In genomic region chr9:133348763-133349573, GRCh38 we compare ENCODE assay signal across 8 cellular contexts. TPM values are rescaled to one million over a fixed set of nuclear protein-coding genes. Genes with fewer than 3 reads are reported as not detected.
DNase-seq lines count a peak whose midpoint lies in the region; ATAC-seq and TF ChIP-seq lines count a peak whose summit lies in the region.

No MANE protein-coding gene starts in this region.

- H3K9me3 Mint-ChIP-seq in HFFc6: peaks cover 8% of the 10 kb centered on the region; the same call in 1 of the 2 replicates
- no peaks in the 10 kb centered on the region for H3K9me3 Mint-ChIP-seq in activated T-helper 1 cell treated with anti-CD3 and anti-CD28 coated beads, Interleukin-12 subunit alpha, Interleukin-12 subunit beta, Interleukin-2, Interleukin-4 antibody, amounts not matched to agents 30 ng/mL and 10 ng/mL and 1 ng/mL, durations not matched to agents 14 hours and 24 hours and 36 hours
- H3K9me3 Mint-ChIP-seq in stimulated activated memory B cell treated with anti-CD40 and anti-IgM and Interleukin-4, amounts not matched to agents 10 μg/mL and 1 μg/mL and 100 μg/mL, for 72 hours: no peaks in the 10 kb centered on the region

- H3K4me3 ChIP-seq in iPS-15b (ENCODE audit: low read depth, low read length): peak overlapping the region; percentile 99

- DNase-seq in HFFc6: no peak
- no peak for DNase-seq in activated T-helper 1 cell treated with anti-CD3 and anti-CD28 coated beads, Interleukin-12 subunit alpha, Interleukin-12 subunit beta, Interleukin-2, Interleukin-4 antibody, amounts not matched to agents 30 ng/mL and 10 ng/mL and 1 ng/mL, durations not matched to agents 14 hours and 24 hours and 36 hours (ENCODE audit: low spot score)
- no peak for DNase-seq in effector CD4-positive, alpha-beta T cell
- DNase-seq in activated effector memory CD4-positive, alpha-beta T cell treated with anti-CD3 and anti-CD28 coated beads, Interleukin-2, amount 50 U/mL, for 16 hours: no peak

- intact Hi-C loops in activated T-helper 1 cell treated with anti-CD3 and anti-CD28 coated beads, Interleukin-12 subunit alpha, Interleukin-12 subunit beta, Interleukin-2, Interleukin-4 antibody, amounts not matched to agents 30 ng/mL and 10 ng/mL and 1 ng/mL, durations not matched to agents 14 hours and 24 hours and 36 hours (cut with micrococcal nuclease): loop anchor here (1.0 to 10.0 kb wide), 8 partner anchors 7 to 994 kb away; partner anchors contain the start of genes RNU6ATAC, SETX, STKLD1 and SURF1

- TF ChIP-seq CTCF in HFFc6 (IDR thresholded peaks at IDR 0.05): no peak

- H3K4me1 Mint-ChIP-seq in HFFc6 (ENCODE audit: low read depth): peaks cover 28% of the 10 kb centered on the region
- peaks cover 36% of the 10 kb centered on the region for H3K4me1 Mint-ChIP-seq in activated T-helper 1 cell treated with anti-CD3 and anti-CD28 coated beads, Interleukin-12 subunit alpha, Interleukin-12 subunit beta, Interleukin-2, Interleukin-4 antibody, amounts not matched to agents 30 ng/mL and 10 ng/mL and 1 ng/mL, durations not matched to agents 14 hours and 24 hours and 36 hours (ENCODE audit: low read depth)
- H3K4me1 Mint-ChIP-seq in stimulated activated memory B cell treated with anti-CD40 and anti-IgM and Interleukin-4, amounts not matched to agents 10 μg/mL and 1 μg/mL and 100 μg/mL, for 72 hours: peaks cover 56% of the 10 kb centered on the region

- ATAC-seq in stimulated activated memory B cell treated with anti-CD40 and anti-IgM and Interleukin-4, amounts not matched to agents 10 μg/mL and 1 μg/mL and 100 μg/mL, for 72 hours: no peak
- no peak for ATAC-seq in GM21619 (IDR thresholded peaks at IDR 0.05; ENCODE audit: unreplicated experiment)
- ATAC-seq in HG03460 (IDR thresholded peaks at IDR 0.05; ENCODE audit: unreplicated experiment): no peak

- H3K4me3 Mint-ChIP-seq in HFFc6: peak overlapping the region; percentile 99
- H3K4me3 Mint-ChIP-seq in activated T-helper 1 cell treated with anti-CD3 and anti-CD28 coated beads, Interleukin-12 subunit alpha, Interleukin-12 subunit beta, Interleukin-2, Interleukin-4 antibody, amounts not matched to agents 30 ng/mL and 10 ng/mL and 1 ng/mL, durations not matched to agents 14 hours and 24 hours and 36 hours: peak overlapping the region; percentile 93
- peak overlapping the region; percentile 99 for H3K4me3 Mint-ChIP-seq in stimulated activated memory B cell treated with anti-CD40 and anti-IgM and Interleukin-4, amounts not matched to agents 10 μg/mL and 1 μg/mL and 100 μg/mL, for 72 hours

- peaks cover 66% of the 10 kb centered on the region for H3K36me3 ChIP-seq in iPS-15b (ENCODE audit: control insufficient read depth, insufficient read depth, low read length)

- peaks cover 14% of the 10 kb centered on the region for H3K27me3 Mint-ChIP-seq in HFFc6 (ENCODE audit: insufficient read depth)
- H3K27me3 Mint-ChIP-seq in activated T-helper 1 cell treated with anti-CD3 and anti-CD28 coated beads, Interleukin-12 subunit alpha, Interleukin-12 subunit beta, Interleukin-2, Interleukin-4 antibody, amounts not matched to agents 30 ng/mL and 10 ng/mL and 1 ng/mL, durations not matched to agents 14 hours and 24 hours and 36 hours (ENCODE audit: insufficient read depth): peaks cover 2% of the 10 kb centered on the region
- no peaks in the 10 kb centered on the region for H3K27me3 Mint-ChIP-seq in stimulated activated memory B cell treated with anti-CD40 and anti-IgM and Interleukin-4, amounts not matched to agents 10 μg/mL and 1 μg/mL and 100 μg/mL, for 72 hours

- no peaks in the 10 kb centered on the region for H3K4me1 ChIP-seq in iPS-15b (ENCODE audit: control insufficient read depth, insufficient read depth, low read length)

- peak overlapping the region; percentile 100 for H3K9ac ChIP-seq in iPS-15b (ENCODE audit: low read depth, low read length)

- no peaks in the 10 kb centered on the region for H3K27me3 ChIP-seq in iPS-15b (ENCODE audit: control insufficient read depth, insufficient read depth, low read length)

- peak overlapping the region; percentile 98 for H3K27ac Mint-ChIP-seq in HFFc6
- peak overlapping the region; percentile 99 for H3K27ac Mint-ChIP-seq in activated T-helper 1 cell treated with anti-CD3 and anti-CD28 coated beads, Interleukin-12 subunit alpha, Interleukin-12 subunit beta, Interleukin-2, Interleukin-4 antibody, amounts not matched to agents 30 ng/mL and 10 ng/mL and 1 ng/mL, durations not matched to agents 14 hours and 24 hours and 36 hours
- H3K27ac Mint-ChIP-seq in stimulated activated memory B cell treated with anti-CD40 and anti-IgM and Interleukin-4, amounts not matched to agents 10 μg/mL and 1 μg/mL and 100 μg/mL, for 72 hours: peak overlapping the region; percentile 99

- no peaks in the 10 kb centered on the region for H3K9me3 ChIP-seq in iPS-15b (ENCODE audit: control insufficient read depth, insufficient read depth, low read length)

- peaks cover 40% of the 10 kb centered on the region for H3K36me3 Mint-ChIP-seq in HFFc6 (ENCODE audit: low read depth)
- H3K36me3 Mint-ChIP-seq in activated T-helper 1 cell treated with anti-CD3 and anti-CD28 coated beads, Interleukin-12 subunit alpha, Interleukin-12 subunit beta, Interleukin-2, Interleukin-4 antibody, amounts not matched to agents 30 ng/mL and 10 ng/mL and 1 ng/mL, durations not matched to agents 14 hours and 24 hours and 36 hours (ENCODE audit: low read depth): peaks cover 58% of the 10 kb centered on the region
- H3K36me3 Mint-ChIP-seq in stimulated activated memory B cell treated with anti-CD40 and anti-IgM and Interleukin-4, amounts not matched to agents 10 μg/mL and 1 μg/mL and 100 μg/mL, for 72 hours: peaks cover 43% of the 10 kb centered on the region

RNA-seq across cellular contexts. Expression of gene RPL7A, which starts 0.9 kb away (rescaled TPM):
- 1,000 to 10,000 TPM; 2,011 to 2,156 (median 2,046) TPM for total RNA-seq in HFFc6 (2021; fragmentation: NEBNext Ultra II Directional; extraction: Animal tissue kit (Norgen Biotek cat#: 25700))
- 2,401 and 2,463 TPM in 2 replicates for total RNA-seq in activated T-helper 1 cell treated with anti-CD3 and anti-CD28 coated beads, Interleukin-12 subunit alpha, Interleukin-12 subunit beta, Interleukin-2, Interleukin-4 antibody, amounts not matched to agents 30 ng/mL and 10 ng/mL and 1 ng/mL, durations not matched to agents 14 hours and 24 hours and 36 hours

RNA-seq across cellular contexts. Expression of gene MED22, which starts 1.0 kb away (rescaled TPM):
- 10 to 100 TPM; 17.9 to 22.3 (median 20.8) TPM for total RNA-seq in HFFc6 (2021; fragmentation: NEBNext Ultra II Directional; extraction: Animal tissue kit (Norgen Biotek cat#: 25700))
- total RNA-seq in activated T-helper 1 cell treated with anti-CD3 and anti-CD28 coated beads, Interleukin-12 subunit alpha, Interleukin-12 subunit beta, Interleukin-2, Interleukin-4 antibody, amounts not matched to agents 30 ng/mL and 10 ng/mL and 1 ng/mL, durations not matched to agents 14 hours and 24 hours and 36 hours: 37.9 and 40.5 TPM in 2 replicates

RNA-seq across cellular contexts. Expression of gene SURF1, which starts 7.3 kb away (rescaled TPM):
- 10 to 100 TPM; 25.3 to 29.1 (median 26.8) TPM for total RNA-seq in HFFc6 (2021; fragmentation: NEBNext Ultra II Directional; extraction: Animal tissue kit (Norgen Biotek cat#: 25700))
- 36.3 and 37.7 TPM in 2 replicates for total RNA-seq in activated T-helper 1 cell treated with anti-CD3 and anti-CD28 coated beads, Interleukin-12 subunit alpha, Interleukin-12 subunit beta, Interleukin-2, Interleukin-4 antibody, amounts not matched to agents 30 ng/mL and 10 ng/mL and 1 ng/mL, durations not matched to agents 14 hours and 24 hours and 36 hours

RNA-seq across cellular contexts. Expression of gene SURF2, which starts 7.4 kb away (rescaled TPM):
- total RNA-seq in HFFc6 (2021; fragmentation: NEBNext Ultra II Directional; extraction: Animal tissue kit (Norgen Biotek cat#: 25700)): 10 to 100 TPM; 16.6 to 20.9 (median 18.2) TPM
- total RNA-seq in activated T-helper 1 cell treated with anti-CD3 and anti-CD28 coated beads, Interleukin-12 subunit alpha, Interleukin-12 subunit beta, Interleukin-2, Interleukin-4 antibody, amounts not matched to agents 30 ng/mL and 10 ng/mL and 1 ng/mL, durations not matched to agents 14 hours and 24 hours and 36 hours: 28.6 and 30.9 TPM in 2 replicates

RNA-seq across cellular contexts. Expression of gene SURF6, which starts 13.0 kb away (rescaled TPM):
- total RNA-seq in HFFc6 (2021; fragmentation: NEBNext Ultra II Directional; extraction: Animal tissue kit (Norgen Biotek cat#: 25700)): 10 to 100 TPM; 11.2 to 19.3 (median 13.5) TPM
- 29.0 and 29.8 TPM in 2 replicates for total RNA-seq in activated T-helper 1 cell treated with anti-CD3 and anti-CD28 coated beads, Interleukin-12 subunit alpha, Interleukin-12 subunit beta, Interleukin-2, Interleukin-4 antibody, amounts not matched to agents 30 ng/mL and 10 ng/mL and 1 ng/mL, durations not matched to agents 14 hours and 24 hours and 36 hours
